9 cellular contexts compared by ENCODE assay signal in genomic region chr17:49191407-49191916, GRCh38. TPM values are rescaled to one million over a fixed set of nuclear protein-coding genes. Genes with fewer than 3 reads are reported as not detected.
DNase-seq lines count a peak whose midpoint lies in the region; ATAC-seq and TF ChIP-seq lines count a peak whose summit lies in the region.
"Had no signal": no experiment of that assay in that cellular context is flagged by ENCODE, and none has a peak within 500 bp of the region (broad histone marks: within the 10 kb centered on the region; RNA-seq: fewer than 3 reads in every experiment).

No MANE protein-coding gene starts in this region.

- peaks cover 33% of the 10 kb centered on the region for H3K4me1 Mint-ChIP-seq in CD4-positive, alpha-beta T cell (ENCODE audit: low read depth)
- H3K4me1 Mint-ChIP-seq in endothelial cell (ENCODE audit: unreplicated experiment): peaks cover 16% of the 10 kb centered on the region

- H3K9ac ChIP-seq in GM23248: peak overlapping the region; percentile 86
- H3K9ac ChIP-seq in parathyroid adenoma: no peak overlapping the region

- H3K36me3 ChIP-seq in GM23248 (ENCODE audit: low read depth) (no peaks in the 10 kb centered on the region), Peyer's patch (no peaks in the 10 kb centered on the region), parathyroid adenoma (ENCODE audit: control insufficient read depth, insufficient read depth, low read length) (no peaks in the 10 kb centered on the region)

- H3K27me3 ChIP-seq in CD4-positive, alpha-beta T cell (ENCODE audit: control insufficient read depth, insufficient read depth, low read length): no peaks in the 10 kb centered on the region
- H3K27me3 ChIP-seq in GM23248 (replicated peaks; ENCODE audit: insufficient read depth) (no peaks in the 10 kb centered on the region), Peyer's patch (no peaks in the 10 kb centered on the region), parathyroid adenoma (ENCODE audit: control insufficient read depth, insufficient read depth, low read length) (no peaks in the 10 kb centered on the region)

- intact Hi-C loops in CD4-positive, alpha-beta T cell (cut with DNase I, micrococcal nuclease): loop anchor here (5.0 to 10.0 kb wide), 3 partner anchors 213 to 299 kb away; partner anchors contain the start of gene ATP5MC1 (in 1 of the 2)

- no peak for ATAC-seq in CD4-positive, alpha-beta T cell (ENCODE audit: poor library complexity)

- H3K9me3 ChIP-seq in CD4-positive, alpha-beta T cell (ENCODE audit: control insufficient read depth, low read length): no peaks in the 10 kb centered on the region
- H3K9me3 ChIP-seq in GM23248 (ENCODE audit: low read depth) (no peaks in the 10 kb centered on the region), Peyer's patch (no peaks in the 10 kb centered on the region), parathyroid adenoma (ENCODE audit: control insufficient read depth, low read length) (no peaks in the 10 kb centered on the region)

- no peak for TF ChIP-seq POLR2A in Peyer's patch (IDR thresholded peaks at IDR 0.05)

- H4K20me1 ChIP-seq in GM23248 (ENCODE audit: insufficient read depth): no peaks in the 10 kb centered on the region

- peak overlapping the region; percentile 93 for H2AFZ ChIP-seq in GM23248
- peak overlapping the region; percentile 99 for H2AFZ ChIP-seq in parathyroid adenoma

- H3F3A ChIP-seq in GM23248 (ENCODE audit: insufficient read depth): no peaks in the 10 kb centered on the region

- H3K79me2 ChIP-seq in GM23248 (ENCODE audit: insufficient read depth): no peaks in the 10 kb centered on the region
- no peaks in the 10 kb centered on the region for H3K79me2 ChIP-seq in parathyroid adenoma

- no peak for DNase-seq in CD4-positive, alpha-beta T cell
- DNase-seq in GM23248: peak; percentile 74
- DNase-seq in Peyer's patch: no peak
- no peak for DNase-seq in endothelial cell (ENCODE audit: low spot score)
- no peak for DNase-seq in NCI-H2196 (lab: John Stamatoyannopoulos, UW; ENCODE audit: unreplicated experiment)
- DNase-seq in NCI-H1417 treated with DMSO at 0.1 percent for 48 hours (lab: John Stamatoyannopoulos, UW): no peak
- DNase-seq in OCI-M1 (lab: John Stamatoyannopoulos, UW): no peak

- H3K36me3 Mint-ChIP-seq in CD4-positive, alpha-beta T cell (ENCODE audit: low read depth): peaks cover 16% of the 10 kb centered on the region
- peaks cover 9% of the 10 kb centered on the region for H3K36me3 Mint-ChIP-seq in endothelial cell (ENCODE audit: low read depth, unreplicated experiment)

- H3K27ac ChIP-seq in CD4-positive, alpha-beta T cell (ENCODE audit: low read depth, low read length): peak overlapping the region; percentile 92
- peak overlapping the region; percentile 87 for H3K27ac ChIP-seq in GM23248
- H3K27ac ChIP-seq in Peyer's patch: peak overlapping the region; percentile 95 to 100 (median 98)
- peak overlapping the region; percentile 96 for H3K27ac ChIP-seq in parathyroid adenoma

- H3K4me1 ChIP-seq in GM23248 (ENCODE audit: insufficient read depth): no peaks in the 10 kb centered on the region
- H3K4me1 ChIP-seq in Peyer's patch: no peaks in the 10 kb centered on the region
- no peaks in the 10 kb centered on the region for H3K4me1 ChIP-seq in parathyroid adenoma

- peak overlapping the region; percentile 87 for H3K4me3 ChIP-seq in GM23248
- peak overlapping the region; percentile 67 to 91 (median 78) for H3K4me3 ChIP-seq in Peyer's patch
- H3K4me3 ChIP-seq in parathyroid adenoma (ENCODE audit: low read depth, low read length): peak overlapping the region; percentile 99

- in situ Hi-C loops in GM23248 (cut with MboI): no loop called here

- H3K27me3 Mint-ChIP-seq in CD4-positive, alpha-beta T cell: peaks cover 10% of the 10 kb centered on the region
- H3K27me3 Mint-ChIP-seq in endothelial cell (ENCODE audit: unreplicated experiment): peaks cover 15% of the 10 kb centered on the region

- peak overlapping the region; percentile 98 for H3K27ac Mint-ChIP-seq in CD4-positive, alpha-beta T cell
- H3K27ac Mint-ChIP-seq in endothelial cell (ENCODE audit: unreplicated experiment): peak overlapping the region; percentile 99

- WGBS in GM23248 (ENCODE audit: low coverage in 1 of 2, low lambda C conversion rate in 2 of 2, missing lambda C conversion rate in 2 of 2), 2 experiments: 7% methylated on average over 8 of the region's 8 CpGs

- CTCF ChIA-PET in CD4-positive, alpha-beta T cell (lab: Charles Lee): interaction anchor here (0.6 to 4.9 kb wide), 11 partner anchors 11 to 1206 kb away, joined by 3 to 46 read pairs (median 6); partner anchors contain the start of gene LRRC59

- no peaks in the 10 kb centered on the region for H3K9me2 ChIP-seq in GM23248 (ENCODE audit: insufficient read depth)

- H3K4me2 ChIP-seq in GM23248 (ENCODE audit: unreplicated experiment) (peak overlapping the region; percentile 90), parathyroid adenoma (ENCODE audit: low read length) (peak overlapping the region; percentile 98)

- H3K4me3 Mint-ChIP-seq in CD4-positive, alpha-beta T cell: peak overlapping the region; percentile 93
- H3K4me3 Mint-ChIP-seq in endothelial cell (ENCODE audit: unreplicated experiment): peak overlapping the region; percentile 99

- H3K9me3 Mint-ChIP-seq in CD4-positive, alpha-beta T cell: no peaks in the 10 kb centered on the region
- no peaks in the 10 kb centered on the region for H3K9me3 Mint-ChIP-seq in endothelial cell (ENCODE audit: unreplicated experiment)

- POLR2A ChIA-PET in CD4-positive, alpha-beta T cell (lab: Charles Lee): interaction anchor here (0.8 to 4.2 kb wide), 14 partner anchors 9 to 299 kb away, joined by 3 to 64 read pairs (median 9); partner anchors contain the start of genes ABI3, ATP5MC1, GNGT2 and PHOSPHO1

- no peak for TF ChIP-seq CTCF in CD4-positive, alpha-beta T cell (IDR thresholded peaks at IDR 0.05)
- TF ChIP-seq CTCF in Peyer's patch (IDR thresholded peaks at IDR 0.05) (peak in 1 of 6 experiments; percentile 27), endothelial cell (IDR thresholded peaks at IDR 0.05; ENCODE audit: unreplicated experiment) (no peak), parathyroid adenoma (IDR thresholded peaks at IDR 0.05) (no peak)

RNA-seq across cellular contexts. Expression of gene GNGT2, which starts 18.9 kb away (rescaled TPM):
- 1 to 10 TPM; 2.3 to 2.4 TPM for total RNA-seq in CD4-positive, alpha-beta T cell
- not detected in 2 replicates for total RNA-seq in GM23248 (2014; rRNA removed; shearing (Covaris generic))
- not detected in 2 replicates for polyA plus RNA-seq in GM23248 (2016; fragmentation: Nextera tagmentation; extraction: Ambion mirVana)
- total RNA-seq in Peyer's patch (10 to 100 TPM in 1 of 4 donors, 1 to 10 TPM in 1, not detected in 2; 4.8 to 14.0 TPM), endothelial cell (ENCODE audit: unreplicated experiment) (2.1 TPM)
- total RNA-seq: NCI-H460 had no signal

RNA-seq across cellular contexts. Expression of gene ABI3, which starts 19.0 kb away (rescaled TPM):
- 1 to 10 TPM; 5.6 to 5.8 TPM for total RNA-seq in CD4-positive, alpha-beta T cell
- not detected in 2 replicates for total RNA-seq in GM23248 (2014; rRNA removed; shearing (Covaris generic))
- polyA plus RNA-seq in GM23248 (2016; fragmentation: Nextera tagmentation; extraction: Ambion mirVana): 0.37 TPM in 1 of 2 replicates, not detected in the other
- total RNA-seq in Peyer's patch: 10 to 100 TPM in 2 of 4 donors, 1 to 10 TPM in 2; 4.9 to 50.3 (median 8.9) TPM
- total RNA-seq in endothelial cell (ENCODE audit: unreplicated experiment): 15.7 TPM
- total RNA-seq: NCI-H460 had no signal

RNA-seq across cellular contexts. Expression of gene PHOSPHO1, which starts 39.1 kb away (rescaled TPM):
- total RNA-seq in CD4-positive, alpha-beta T cell: not detected
- total RNA-seq in GM23248 (2014; rRNA removed; shearing (Covaris generic)): not detected in 2 replicates
- not detected in 2 replicates for polyA plus RNA-seq in GM23248 (2016; fragmentation: Nextera tagmentation; extraction: Ambion mirVana)
- not detected for total RNA-seq in Peyer's patch
- not detected for total RNA-seq in endothelial cell (ENCODE audit: unreplicated experiment)
- total RNA-seq: NCI-H460 had no signal

RNA-seq across cellular contexts. Expression of gene B4GALNT2, which starts 58.9 kb away (rescaled TPM):
- under 1 TPM; 0.06 to 0.16 TPM for total RNA-seq in CD4-positive, alpha-beta T cell
- total RNA-seq in GM23248 (2014; rRNA removed; shearing (Covaris generic)): not detected in 2 replicates
- not detected in 2 replicates for polyA plus RNA-seq in GM23248 (2016; fragmentation: Nextera tagmentation; extraction: Ambion mirVana)
- total RNA-seq in Peyer's patch (10 to 100 TPM in 1 of 4 donors, 1 to 10 TPM in 2, under 1 TPM in 1; 0.83 to 11.2 (median 7.5) TPM), endothelial cell (ENCODE audit: unreplicated experiment) (not detected)
- total RNA-seq: NCI-H460 had no signal
